ENCODE assay signal across 8 cellular contexts in genomic region chr6:6024220-6024619, GRCh38. TPM values are rescaled to one million over a fixed set of nuclear protein-coding genes. Genes with fewer than 3 reads are reported as not detected.
"Had no signal": no experiment of that assay in that cellular context is flagged by ENCODE, and none has a peak within 500 bp of the region (broad histone marks: within the 10 kb centered on the region; RNA-seq: fewer than 3 reads in every experiment).

No MANE protein-coding gene starts in this region.

- FAIRE-seq: HTR-8/SVneo, K562 had no signal

- DNase-seq: IMR-90, KBM-7, KG1 had no signal

- H3K9ac ChIP-seq: KMS-11 had no signal

- H3K27ac ChIP-seq: HL-60, KMS-11 had no signal

- H3K4me2 ChIP-seq: KMS-11 had no signal

- ATAC-seq: K562 had no signal

- H3K4me3 ChIP-seq: K562 had no signal

RNA-seq across cellular contexts. Expression of gene NRN1, which starts 17.5 kb away (rescaled TPM):
- total RNA-seq: HT-29, IMR-90, K562 had no signal
- polyA plus RNA-seq: IMR-90, K562 had no signal
